Comparison of ENCODE assay signal across 8 cellular contexts in the genomic region with DNA sequence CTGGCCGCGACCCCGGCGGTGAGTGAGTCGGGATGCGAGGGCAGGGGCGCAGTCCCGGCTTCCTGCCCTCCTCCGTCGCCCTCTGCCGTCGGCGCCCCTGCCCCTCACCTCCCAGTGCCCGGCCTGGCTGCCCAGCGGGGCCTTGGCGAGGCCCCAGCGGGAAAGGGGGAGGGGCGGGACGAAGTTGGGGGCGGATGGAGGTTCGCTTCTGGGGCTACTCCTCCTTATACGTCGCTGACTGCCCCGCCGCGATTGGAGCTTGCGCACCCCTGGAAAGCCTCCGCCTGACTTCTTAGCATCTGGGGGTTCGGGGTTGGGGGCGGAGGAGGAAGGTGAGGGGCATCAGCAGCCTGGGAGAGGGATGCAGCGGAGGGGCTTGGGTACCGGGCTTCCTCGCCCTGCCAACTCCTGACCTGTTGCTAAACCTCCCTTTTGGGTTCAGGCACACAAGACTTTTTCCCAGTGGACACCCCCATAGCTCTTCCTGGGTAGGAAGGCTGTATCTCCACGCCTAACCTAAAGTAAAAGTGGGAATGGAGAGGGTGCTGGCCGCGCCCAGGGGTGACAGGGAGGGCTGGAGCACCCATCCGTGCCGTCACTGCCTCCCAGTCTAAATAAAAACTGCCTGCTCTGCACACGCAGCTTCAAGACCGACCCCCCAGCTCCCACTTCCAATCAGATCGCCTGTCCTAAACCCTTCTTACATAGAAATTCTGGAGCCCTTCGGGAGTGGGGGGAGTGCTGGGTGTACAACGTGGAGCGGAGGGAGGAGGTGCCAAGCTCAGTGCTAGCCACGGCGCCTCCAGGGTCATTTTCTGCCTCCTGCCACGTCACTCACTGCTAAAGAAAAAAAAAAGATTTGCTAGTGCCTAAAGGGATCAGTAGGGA. TPM values are rescaled to one million over a fixed set of nuclear protein-coding genes. Genes with fewer than 3 reads are reported as not detected.
DNase-seq lines count a peak whose midpoint lies in the region; ATAC-seq and TF ChIP-seq lines count a peak whose summit lies in the region.

No MANE protein-coding gene starts in this region.

- CTCF ChIA-PET in OCI-LY7 (lab: Charles Lee; ENCODE audit: unreplicated experiment): interaction anchor here (0.6 kb wide), 2 partner anchors 61 to 1608 kb away, joined by 3 read pairs; no protein-coding TSS in a partner anchor

- H3K4me3 ChIP-seq in CD4-positive, CD25-positive, alpha-beta regulatory T cell (ENCODE audit: low read depth, low read length): peak overlapping the region; percentile 94
- peak overlapping the region; percentile 80 for H3K4me3 ChIP-seq in OCI-LY7 (ENCODE audit: low read depth, low read length, poor library complexity, severe bottlenecking)

- peak overlapping the region; percentile 88 for H3K27ac ChIP-seq in CD4-positive, CD25-positive, alpha-beta regulatory T cell (ENCODE audit: insufficient read depth, low read length, poor library complexity, severe bottlenecking)
- peak overlapping the region; percentile 82 for H3K27ac ChIP-seq in OCI-LY7 (ENCODE audit: low read depth, low read length, poor library complexity, severe bottlenecking)

- H3K4me2 ChIP-seq in OCI-LY7 (ENCODE audit: low read length): peak overlapping the region; percentile 84

- H3K9me3 ChIP-seq in CD4-positive, CD25-positive, alpha-beta regulatory T cell (ENCODE audit: control insufficient read depth in 2 of 2, low read length in 2 of 2): no peaks in the 10 kb centered on the region
- no peaks in the 10 kb centered on the region for H3K9me3 ChIP-seq in OCI-LY7 (ENCODE audit: low read length)

- no peaks in the 10 kb centered on the region for H3K27me3 ChIP-seq in CD4-positive, CD25-positive, alpha-beta regulatory T cell (ENCODE audit: control insufficient read depth, insufficient read depth, low read length)

- no peaks in the 10 kb centered on the region for H4K20me1 ChIP-seq in OCI-LY7 (ENCODE audit: insufficient read depth, low read length)

- H3K27me3 Mint-ChIP-seq in CD4-positive, CD25-positive, alpha-beta regulatory T cell: no peaks in the 10 kb centered on the region
- H3K27me3 Mint-ChIP-seq in activated T-helper 1 cell treated with anti-CD3 and anti-CD28 coated beads, Interleukin-12 subunit alpha, Interleukin-12 subunit beta, Interleukin-2, Interleukin-4 antibody, amounts not matched to agents 30 ng/mL and 10 ng/mL and 1 ng/mL, durations not matched to agents 14 hours and 24 hours and 36 hours (ENCODE audit: insufficient read depth): no peaks in the 10 kb centered on the region
- H3K27me3 Mint-ChIP-seq in naive B cell: no peaks in the 10 kb centered on the region

- ATAC-seq in CD4-positive, CD25-positive, alpha-beta regulatory T cell (ENCODE audit: low read depth in 2 of 2): peak; percentile 20 to 32
- ATAC-seq in GM19372 (IDR thresholded peaks at IDR 0.05; ENCODE audit: low read depth, unreplicated experiment) (peak; percentile 28), HG03565 (IDR thresholded peaks at IDR 0.05; ENCODE audit: unreplicated experiment) (peak; percentile 17), naive B cell (ENCODE audit: low read depth in 2 of 2) (peak; percentile 35 to 37)

- peaks cover 19 to 45% (median 33%) of the 10 kb centered on the region in 4 donors for H3K4me1 Mint-ChIP-seq in CD4-positive, CD25-positive, alpha-beta regulatory T cell
- peaks cover 27% of the 10 kb centered on the region for H3K4me1 Mint-ChIP-seq in activated T-helper 1 cell treated with anti-CD3 and anti-CD28 coated beads, Interleukin-12 subunit alpha, Interleukin-12 subunit beta, Interleukin-2, Interleukin-4 antibody, amounts not matched to agents 30 ng/mL and 10 ng/mL and 1 ng/mL, durations not matched to agents 14 hours and 24 hours and 36 hours (ENCODE audit: low read depth)
- H3K4me1 Mint-ChIP-seq in naive B cell: peaks cover 25 to 30% (median 25%) of the 10 kb centered on the region in 3 donors

- no TSS peak for BruUV-seq in OCI-LY7 (replicated peaks; lab: Mats Ljungman, UMichigan)

- H3K79me2 ChIP-seq in OCI-LY7 (ENCODE audit: insufficient read depth, low read depth, low read length): peaks cover 50% of the 10 kb centered on the region

- peak overlapping the region; percentile 86 for H2AFZ ChIP-seq in OCI-LY7 (ENCODE audit: low read length)

- peak; percentile 33; the same call in 1 of the 2 replicates for TF ChIP-seq CTCF in OCI-LY7 (conservative IDR thresholded peaks at IDR 0.05; ENCODE audit: low read length)

- no peaks in the 10 kb centered on the region for H3K36me3 ChIP-seq in CD4-positive, CD25-positive, alpha-beta regulatory T cell (ENCODE audit: control insufficient read depth, insufficient read depth, low read length)
- H3K36me3 ChIP-seq in OCI-LY7 (ENCODE audit: insufficient read depth, low read length): peaks cover 21% of the 10 kb centered on the region

- peaks cover 33% of the 10 kb centered on the region for H3K4me1 ChIP-seq in CD4-positive, CD25-positive, alpha-beta regulatory T cell (ENCODE audit: control insufficient read depth, insufficient read depth, low read length, poor library complexity, severe bottlenecking)
- H3K4me1 ChIP-seq in OCI-LY7 (ENCODE audit: insufficient read depth, low read length, poor library complexity, severe bottlenecking): peaks cover 26% of the 10 kb centered on the region

- H3K9me2 ChIP-seq in OCI-LY7 (ENCODE audit: insufficient read depth, low read length): no peaks in the 10 kb centered on the region

- H3K4me3 Mint-ChIP-seq in CD4-positive, CD25-positive, alpha-beta regulatory T cell: peak overlapping the region; percentile 93 to 97 (median 95)
- H3K4me3 Mint-ChIP-seq in activated T-helper 1 cell treated with anti-CD3 and anti-CD28 coated beads, Interleukin-12 subunit alpha, Interleukin-12 subunit beta, Interleukin-2, Interleukin-4 antibody, amounts not matched to agents 30 ng/mL and 10 ng/mL and 1 ng/mL, durations not matched to agents 14 hours and 24 hours and 36 hours: peak overlapping the region; percentile 97
- peak overlapping the region; percentile 87 to 98 (median 96) for H3K4me3 Mint-ChIP-seq in naive B cell

- intact Hi-C loops in OCI-LY7 (cut with micrococcal nuclease; ENCODE audit: unreplicated experiment): loop anchor here (2.0 to 10.0 kb wide), 5 partner anchors 19 to 1679 kb away; a partner anchor contains a TSS
- intact Hi-C loops in activated T-helper 1 cell treated with anti-CD3 and anti-CD28 coated beads, Interleukin-12 subunit alpha, Interleukin-12 subunit beta, Interleukin-2, Interleukin-4 antibody, amounts not matched to agents 30 ng/mL and 10 ng/mL and 1 ng/mL, durations not matched to agents 14 hours and 24 hours and 36 hours (cut with micrococcal nuclease): loop anchor here (1.0 to 5.0 kb wide), 5 partner anchors 30 to 707 kb away; a partner anchor contains a TSS

- peak; percentile 53 to 74 (median 59) for DNase-seq in CD4-positive, CD25-positive, alpha-beta regulatory T cell
- peak; percentile 63 for DNase-seq in OCI-LY7 (ENCODE audit: low spot score)
- DNase-seq in activated T-helper 1 cell treated with anti-CD3 and anti-CD28 coated beads, Interleukin-12 subunit alpha, Interleukin-12 subunit beta, Interleukin-2, Interleukin-4 antibody, amounts not matched to agents 30 ng/mL and 10 ng/mL and 1 ng/mL, durations not matched to agents 14 hours and 24 hours and 36 hours (ENCODE audit: low spot score): peak; percentile 51
- DNase-seq in fibroblast of gingiva (ENCODE audit: low read depth): peak; percentile 88
- DNase-seq in naive B cell: peak; percentile 16
- peak in 5 of 6 experiments; percentile 12 to 63 (median 49) for DNase-seq in stimulated activated naive CD4-positive, alpha-beta T cell (lab: John Stamatoyannopoulos, UW)

- H3K9me3 Mint-ChIP-seq in CD4-positive, CD25-positive, alpha-beta regulatory T cell: peaks cover 0 to 2% (median 0%) of the 10 kb centered on the region in 7 donors
- no peaks in the 10 kb centered on the region for H3K9me3 Mint-ChIP-seq in activated T-helper 1 cell treated with anti-CD3 and anti-CD28 coated beads, Interleukin-12 subunit alpha, Interleukin-12 subunit beta, Interleukin-2, Interleukin-4 antibody, amounts not matched to agents 30 ng/mL and 10 ng/mL and 1 ng/mL, durations not matched to agents 14 hours and 24 hours and 36 hours
- H3K9me3 Mint-ChIP-seq in naive B cell: no peaks in the 10 kb centered on the region

- no peaks in the 10 kb centered on the region for H3K36me3 Mint-ChIP-seq in CD4-positive, CD25-positive, alpha-beta regulatory T cell
- peaks cover 11% of the 10 kb centered on the region for H3K36me3 Mint-ChIP-seq in activated T-helper 1 cell treated with anti-CD3 and anti-CD28 coated beads, Interleukin-12 subunit alpha, Interleukin-12 subunit beta, Interleukin-2, Interleukin-4 antibody, amounts not matched to agents 30 ng/mL and 10 ng/mL and 1 ng/mL, durations not matched to agents 14 hours and 24 hours and 36 hours (ENCODE audit: low read depth)
- peaks cover 0 to 7% of the 10 kb centered on the region in 2 donors for H3K36me3 Mint-ChIP-seq in naive B cell

- POLR2A ChIA-PET in OCI-LY7 (lab: Charles Lee): interaction anchor here (0.6 to 2.8 kb wide), 8 partner anchors 13 to 598 kb away, joined by 3 to 8 read pairs (median 3); a partner anchor contains a TSS

- peak overlapping the region; percentile 91 to 97 (median 93) for H3K27ac Mint-ChIP-seq in CD4-positive, CD25-positive, alpha-beta regulatory T cell
- peak overlapping the region; percentile 94 for H3K27ac Mint-ChIP-seq in activated T-helper 1 cell treated with anti-CD3 and anti-CD28 coated beads, Interleukin-12 subunit alpha, Interleukin-12 subunit beta, Interleukin-2, Interleukin-4 antibody, amounts not matched to agents 30 ng/mL and 10 ng/mL and 1 ng/mL, durations not matched to agents 14 hours and 24 hours and 36 hours
- peak overlapping the region; percentile 85 to 98 (median 91) for H3K27ac Mint-ChIP-seq in naive B cell

RNA-seq across cellular contexts. Expression of a gene that starts 0.6 kb away (rescaled TPM):
- total RNA-seq in CD4-positive, CD25-positive, alpha-beta regulatory T cell: 33.2 TPM
- polyA plus RNA-seq in CD4-positive, CD25-positive, alpha-beta regulatory T cell: 10 to 100 TPM; 27.3 to 37.8 (median 33.1) TPM
- total RNA-seq in OCI-LY7 (2014; rRNA removed; shearing (Covaris generic)): 34.1 and 43.9 TPM in 2 replicates
- total RNA-seq in OCI-LY7 (2022): 60.0 and 83.6 TPM in 2 replicates
- 25.5 and 25.9 TPM in 2 replicates for total RNA-seq in activated T-helper 1 cell treated with anti-CD3 and anti-CD28 coated beads, Interleukin-12 subunit alpha, Interleukin-12 subunit beta, Interleukin-2, Interleukin-4 antibody, amounts not matched to agents 30 ng/mL and 10 ng/mL and 1 ng/mL, durations not matched to agents 14 hours and 24 hours and 36 hours
- 10 to 100 TPM; 32.0 to 48.7 (median 37.0) TPM for polyA plus RNA-seq in naive B cell (ENCODE audit: low read depth in 6 of 6)

RNA-seq across cellular contexts. Expression of a gene that starts 30.7 kb away (rescaled TPM):
- 9.9 TPM for total RNA-seq in CD4-positive, CD25-positive, alpha-beta regulatory T cell
- polyA plus RNA-seq in CD4-positive, CD25-positive, alpha-beta regulatory T cell: 10 to 100 TPM in 2 of 4 donors, 1 to 10 TPM in 2; 7.3 to 12.0 (median 9.2) TPM
- total RNA-seq in OCI-LY7 (2014; rRNA removed; shearing (Covaris generic)): 8.8 and 14.8 TPM in 2 replicates
- 10.4 and 11.2 TPM in 2 replicates for total RNA-seq in OCI-LY7 (2022)
- 3.9 and 5.2 TPM in 2 replicates for total RNA-seq in activated T-helper 1 cell treated with anti-CD3 and anti-CD28 coated beads, Interleukin-12 subunit alpha, Interleukin-12 subunit beta, Interleukin-2, Interleukin-4 antibody, amounts not matched to agents 30 ng/mL and 10 ng/mL and 1 ng/mL, durations not matched to agents 14 hours and 24 hours and 36 hours
- polyA plus RNA-seq in naive B cell (ENCODE audit: low read depth in 6 of 6): 1 to 10 TPM; 2.2 to 9.1 (median 2.9) TPM

Comparison
In these comparisons a context has a peak if more than half of its experiments do, and no peak if none do; other contexts are left out.
1. Peak in every context shown above with its lines: DNase-seq, ATAC-seq, H3K4me3 ChIP-seq and H3K27ac ChIP-seq.
2. DNase-seq: peak in every context shown above with its lines; median percentile 88 in fibroblast of gingiva; 63 in OCI-LY7; 59 in CD4-positive, CD25-positive, alpha-beta regulatory T cell; 51 in activated T-helper 1 cell treated with anti-CD3 and anti-CD28 coated beads, Interleukin-12 subunit alpha, Interleukin-12 subunit beta, Interleukin-2, Interleukin-4 antibody, amounts not matched to agents 30 ng/mL and 10 ng/mL and 1 ng/mL, durations not matched to agents 14 hours and 24 hours and 36 hours; 49 in stimulated activated naive CD4-positive, alpha-beta T cell; 16 in naive B cell.